9 cellular contexts compared by ENCODE assay signal in genomic region chr9:14317667-14318255, GRCh38. TPM values are rescaled to one million over a fixed set of nuclear protein-coding genes. Genes with fewer than 3 reads are reported as not detected.
DNase-seq lines count a peak whose midpoint lies in the region; ATAC-seq and TF ChIP-seq lines count a peak whose summit lies in the region.
"Had no signal": no experiment of that assay in that cellular context is flagged by ENCODE, and none has a peak within 500 bp of the region (broad histone marks: within the 10 kb centered on the region; RNA-seq: fewer than 3 reads in every experiment).

No MANE protein-coding gene starts in this region.

- DNase-seq in esophagus muscularis mucosa (ENCODE audit: extremely low spot score) (no peak), tibial artery (no peak), iPS-NIHi11 (ENCODE audit: low spot score) (no peak), NCI-H2029 (lab: John Stamatoyannopoulos, UW) (no peak), mucosa of descending colon (no peak)

- no peak for TF ChIP-seq CTCF in esophagus muscularis mucosa (IDR thresholded peaks at IDR 0.05)
- no peak for TF ChIP-seq CTCF in tibial artery (IDR thresholded peaks at IDR 0.05)
- no peak for TF ChIP-seq CTCF in mucosa of descending colon (IDR thresholded peaks at IDR 0.05)

- no peaks in the 10 kb centered on the region for H3K36me3 ChIP-seq in esophagus muscularis mucosa
- no peaks in the 10 kb centered on the region for H3K36me3 ChIP-seq in tibial artery
- no peaks in the 10 kb centered on the region for H3K36me3 ChIP-seq in mucosa of descending colon (ENCODE audit: low read depth)

- H3K4me1 ChIP-seq in esophagus muscularis mucosa (peaks cover 22 to 61% (median 60%) of the 10 kb centered on the region in 4 donors), tibial artery (peaks cover 0 to 44% (median 20%) of the 10 kb centered on the region in 4 donors), mucosa of descending colon (ENCODE audit: low read depth) (peaks cover 26% of the 10 kb centered on the region)

- intact Hi-C loops in esophagus muscularis mucosa (cut with DNase I), result loop anchor here (5.0 kb wide), 2 partner anchors 35 to 285 kb away; no protein-coding TSS in a partner anchor
- intact Hi-C loops in tibial artery (cut with DNase I; ENCODE audit: low total_unique reads), result loop anchor here (10.0 kb wide), 2 partner anchors 223 to 293 kb away; no protein-coding TSS in a partner anchor
- intact Hi-C loops in mucosa of descending colon (cut with DNase I, micrococcal nuclease), result no loop called here

- no peak for TF ChIP-seq EP300 in esophagus muscularis mucosa (IDR thresholded peaks at IDR 0.05)

- ATAC-seq in GM19395 (IDR thresholded peaks at IDR 0.05; ENCODE audit: unreplicated experiment), result peak; percentile 36
- ATAC-seq in HG03432 (IDR thresholded peaks at IDR 0.05; ENCODE audit: unreplicated experiment), result peak; percentile 17
- no peak for ATAC-seq in mucosa of descending colon
- ATAC-seq: left lobe of liver had no signal

- H3K27me3 ChIP-seq in esophagus muscularis mucosa, result no peaks in the 10 kb centered on the region
- no peaks in the 10 kb centered on the region for H3K27me3 ChIP-seq in tibial artery

- no peaks in the 10 kb centered on the region for H3K9me3 ChIP-seq in esophagus muscularis mucosa
- H3K9me3 ChIP-seq in tibial artery, result no peaks in the 10 kb centered on the region
- no peaks in the 10 kb centered on the region for H3K9me3 ChIP-seq in mucosa of descending colon

- WGBS in esophagus muscularis mucosa, result 49% methylated on average over 3 of the region's 3 CpGs

- TF ChIP-seq POLR2A in esophagus muscularis mucosa (IDR thresholded peaks at IDR 0.05; ENCODE audit: low read depth), result no peak

- H3K27ac ChIP-seq in esophagus muscularis mucosa (replicated peaks in 1 of 4) (peak overlapping the region; percentile 93 to 99 (median 98)), tibial artery (peak overlapping the region; percentile 99 to 100)

- H3K4me3 ChIP-seq in esophagus muscularis mucosa (peak overlapping the region; percentile 74 to 88 (median 86)), tibial artery (peak overlapping the region; percentile 95 to 96), mucosa of descending colon (no peak overlapping the region)

RNA-seq across cellular contexts. Expression of gene NFIB, which starts 3.8 kb away (rescaled TPM):
- 10 to 100 TPM; 38.1 to 64.4 (median 55.8) TPM for total RNA-seq in esophagus muscularis mucosa
- total RNA-seq in mucosa of descending colon, result 10 to 100 TPM; 59.7 to 85.5 (median 62.6) TPM
- total RNA-seq: T-helper 2 cell treated with Interferon-gamma antibody and Interleukin-4, amounts not matched to agents 100 ng/mL and 5 ng/mL, for 36 hours had no signal

Comparison
In these comparisons a context has a peak if more than half of its experiments do, and no peak if none do; other contexts are left out.
1. intact Hi-C loops: an anchor here in esophagus muscularis mucosa (5.0 kb wide) and tibial artery (10.0 kb wide); none called in mucosa of descending colon.